In genomic region chr22:40436460-40437431, GRCh38 we compare ENCODE assay signal across 8 cellular contexts.
DNase-seq lines count a peak whose midpoint lies in the region; ATAC-seq and TF ChIP-seq lines count a peak whose summit lies in the region.

No MANE protein-coding gene starts in this region.

- H3K36me3 ChIP-seq in stomach, result peaks cover 4 to 32% (median 12%) of the 10 kb centered on the region in 4 donors

- TF ChIP-seq EP300 in stomach (IDR thresholded peaks at IDR 0.05), result no peak

- 23 to 32% (median 30%) methylated on average over 14 of the region's 14 CpGs for WGBS in stomach, 5 donors

- H3K27me3 ChIP-seq in layer of hippocampus (ENCODE audit: control insufficient read depth, insufficient read depth, low read length), result no peaks in the 10 kb centered on the region
- no peaks in the 10 kb centered on the region for H3K27me3 ChIP-seq in stomach

- TF ChIP-seq POLR2A in stomach (IDR thresholded peaks at IDR 0.05), result no peak

- ATAC-seq in GM21390 (IDR thresholded peaks at IDR 0.05; ENCODE audit: unreplicated experiment), result peak; percentile 60

- TF ChIP-seq CTCF in cardiac fibroblast (IDR thresholded peaks at IDR 0.05; ENCODE audit: low read depth, low read length) (peak; percentile 56), stomach (IDR thresholded peaks at IDR 0.05) (peak in 5 of 7 experiments; percentile 52 to 70 (median 65))

- no peak overlapping the region for H3K4me3 ChIP-seq in cardiac fibroblast (replicated peaks in 1 of 2; ENCODE audit: low read depth in 2 of 2, low read length in 2 of 2)
- peak overlapping the region in 2 of 4 donors; percentile 13 to 24 for H3K4me3 ChIP-seq in stomach

- no peaks in the 10 kb centered on the region for H3K9me3 ChIP-seq in stomach

- intact Hi-C loops in stomach (cut with DNase I; ENCODE audit: low total_unique reads), result loop anchor here (5.0 kb wide), 1 partner anchor 211 kb away; no protein-coding TSS in a partner anchor

- H3K4me1 ChIP-seq in stomach, result peaks cover 19 to 86% (median 47%) of the 10 kb centered on the region in 4 donors

- DNase-seq in NCI-H187 treated with DMSO at 0.1 percent for 48 hours (lab: John Stamatoyannopoulos, UW) (peak; percentile 5), NCI-H187 (lab: John Stamatoyannopoulos, UW) (no peak), HuH-7.5 (ENCODE audit: low spot score) (peak; percentile 36), RPMI7951 (ENCODE audit: low read depth) (peak; percentile 41), cardiac fibroblast (ENCODE audit: low read depth in 2 of 2) (peak; percentile 81), stomach (no peak)

- H3K27ac ChIP-seq in layer of hippocampus (ENCODE audit: low read depth, low read length), result peak overlapping the region; percentile 2
- H3K27ac ChIP-seq in stomach, result peak overlapping the region; percentile 6 to 74 (median 71)

Comparison
In these comparisons a context has a peak if more than half of its experiments do, and no peak if none do; other contexts are left out.
1. DNase-seq: peak in NCI-H187 treated with DMSO at 0.1 percent for 48 hours (single experiment), HuH-7.5 (single experiment), RPMI7951 (single experiment) and cardiac fibroblast (2 of 2); none in NCI-H187 (0 of 2) and stomach (single experiment).